9 cellular contexts compared by ENCODE assay signal in genomic region chr6:113858067-113858604, GRCh38. TPM values are rescaled to one million over a fixed set of nuclear protein-coding genes. Genes with fewer than 3 reads are reported as not detected.
DNase-seq lines count a peak whose midpoint lies in the region; ATAC-seq, FAIRE-seq and TF ChIP-seq lines count a peak whose summit lies in the region.
"Had no signal": no experiment of that assay in that cellular context is flagged by ENCODE, and none has a peak within 500 bp of the region (broad histone marks: within the 10 kb centered on the region; RNA-seq: fewer than 3 reads in every experiment).

No MANE protein-coding gene starts in this region.

- ATAC-seq in gastroesophageal sphincter (no peak), HG02885 (IDR thresholded peaks at IDR 0.05; ENCODE audit: poor library complexity, unreplicated experiment) (no peak)

- H3K4me1 ChIP-seq in gastroesophageal sphincter = peaks cover 0 to 43% (median 0%) of the 10 kb centered on the region in 3 donors

- DNase-seq in NCI-H2081 (lab: John Stamatoyannopoulos, UW) (peak; percentile 8 to 36), NCI-H2081 treated with DMSO at 0.1 percent for 48 hours (lab: John Stamatoyannopoulos, UW) (no peak), NAMALWA (ENCODE audit: low spot score) (peak; percentile 40), occipital lobe (lab: John Stamatoyannopoulos, UW) (peak; percentile 12), D721Med (ENCODE audit: insufficient read length, low spot score) (no peak)
- DNase-seq: DND-41 had no signal

- WGBS in gastroesophageal sphincter (ENCODE audit: low coverage in 1 of 2), 2 donors = 0 to 1% methylated on average over 13 to 20 of the region's 25 CpGs

- TF ChIP-seq CTCF in VCaP (conservative IDR thresholded peaks at IDR 0.05) = no peak
- no peak for TF ChIP-seq CTCF in gastroesophageal sphincter (IDR thresholded peaks at IDR 0.05)
- TF ChIP-seq CTCF in D721Med (IDR thresholded peaks at IDR 0.05; ENCODE audit: insufficient read depth, missing control alignments) = no peak

- FAIRE-seq in D721Med (lab: Jason Lieb, UNC) = no peak

- peak overlapping the region; percentile 59 to 71 for H3K4me3 ChIP-seq in gastroesophageal sphincter

- no peak for TF ChIP-seq POLR2A in gastroesophageal sphincter (IDR thresholded peaks at IDR 0.05)

- H3K27me3 ChIP-seq in gastroesophageal sphincter = no peaks in the 10 kb centered on the region

- no peaks in the 10 kb centered on the region for H3K36me3 ChIP-seq in gastroesophageal sphincter

- no peak for TF ChIP-seq EP300 in gastroesophageal sphincter (IDR thresholded peaks at IDR 0.05)

- H3K27ac ChIP-seq in VCaP (peak overlapping the region; percentile 98), gastroesophageal sphincter (peak overlapping the region; percentile 84 to 95 (median 92))

- H3K9me3 ChIP-seq in gastroesophageal sphincter = no peaks in the 10 kb centered on the region

RNA-seq across cellular contexts. Expression of gene MARCKS, which starts 1.0 kb away (rescaled TPM):
- total RNA-seq in gastroesophageal sphincter (10 to 100 TPM; 17.7 to 36.4 (median 25.5) TPM), occipital lobe (337 TPM)

Comparison
In these comparisons a context has a peak if more than half of its experiments do, and no peak if none do; other contexts are left out.
1. DNase-seq: peak in NCI-H2081 (2 of 2), NAMALWA (single experiment) and occipital lobe (single experiment); none in NCI-H2081 treated with DMSO at 0.1 percent for 48 hours (single experiment) and D721Med (single experiment).